ENCODE assay signal across 9 cellular contexts in genomic region chr9:114691046-114691955, GRCh38. TPM values are rescaled to one million over a fixed set of nuclear protein-coding genes. Genes with fewer than 3 reads are reported as not detected.
DNase-seq lines count a peak whose midpoint lies in the region; ATAC-seq, FAIRE-seq and TF ChIP-seq lines count a peak whose summit lies in the region.
"Had no signal": no experiment of that assay in that cellular context is flagged by ENCODE, and none has a peak within 500 bp of the region (broad histone marks: within the 10 kb centered on the region; RNA-seq: fewer than 3 reads in every experiment).

No MANE protein-coding gene starts in this region.

- no peaks in the 10 kb centered on the region for H3K36me3 ChIP-seq in GM06990 (ENCODE audit: control insufficient read depth, insufficient read depth, low read length)
- no peaks in the 10 kb centered on the region for H3K36me3 ChIP-seq in small intestine (ENCODE audit: control insufficient read depth in 2 of 2, insufficient read depth in 2 of 2, low read length in 2 of 2)
- no peaks in the 10 kb centered on the region for H3K36me3 ChIP-seq in right lobe of liver

- H3K27me3 ChIP-seq in GM06990 (replicated peaks; ENCODE audit: control insufficient read depth, insufficient read depth, low read length) (peaks cover 4% of the 10 kb centered on the region), small intestine (ENCODE audit: control insufficient read depth in 2 of 2, insufficient read depth in 2 of 2, low read length in 2 of 2) (no peaks in the 10 kb centered on the region), right lobe of liver (no peaks in the 10 kb centered on the region)

- intact Hi-C loops in right lobe of liver (cut with DNase I) = no loop called here

- H3K4me3 ChIP-seq in GM06990 (replicated peaks; ENCODE audit: low read depth, low read length) (no peak overlapping the region), astrocyte of the cerebellum (ENCODE audit: low read depth, low read length) (no peak overlapping the region), small intestine (ENCODE audit: low read depth in 1 of 2, low read length in 2 of 2) (no peak overlapping the region), right lobe of liver (no peak overlapping the region)

- FAIRE-seq in small intestine (lab: Jason Lieb, UNC) = no peak

- no peaks in the 10 kb centered on the region for H3K27me3 Mint-ChIP-seq in T-helper 17 cell

- WGBS in small intestine, 3 donors = 75 to 90% (median 76%) methylated on average over 11 of the region's 11 CpGs
- WGBS in right lobe of liver (ENCODE audit: insufficient coverage, low coverage, low lambda C conversion rate, missing lambda C conversion rate) = 74% methylated on average over 7 of the region's 11 CpGs

- peak overlapping the region; percentile 93 for H3K27ac Mint-ChIP-seq in T-helper 17 cell
- H3K27ac Mint-ChIP-seq: nephron had no signal

- TF ChIP-seq CTCF in GM06990 (IDR thresholded peaks at IDR 0.05; ENCODE audit: insufficient read depth, low read length, poor library complexity, severe bottlenecking) = no peak
- TF ChIP-seq CTCF in astrocyte of the cerebellum (IDR thresholded peaks at IDR 0.05; ENCODE audit: low read depth, low read length, missing control alignments) = no peak
- TF ChIP-seq CTCF in right lobe of liver (IDR thresholded peaks at IDR 0.05) = no peak

- H3K9me3 ChIP-seq in T-helper 17 cell (ENCODE audit: control insufficient read depth, low read length, poor library complexity, severe bottlenecking) = peaks cover 3% of the 10 kb centered on the region
- no peaks in the 10 kb centered on the region for H3K9me3 ChIP-seq in small intestine (ENCODE audit: control insufficient read depth, low read depth)
- no peaks in the 10 kb centered on the region for H3K9me3 ChIP-seq in right lobe of liver

- H3K4me1 Mint-ChIP-seq in T-helper 17 cell = peaks cover 32% of the 10 kb centered on the region

- H3K36me3 Mint-ChIP-seq in T-helper 17 cell (ENCODE audit: low read depth) = peaks cover 2% of the 10 kb centered on the region

- peak; percentile 62 for DNase-seq in GM06990 (ENCODE audit: extremely low read depth, insufficient read length)
- peak in 2 of 3 donors; percentile 29 to 40 for DNase-seq in T-helper 17 cell
- peak; percentile 67 for DNase-seq in astrocyte of the cerebellum (ENCODE audit: low read depth)
- peak; percentile 15 for DNase-seq in small intestine
- no peak for DNase-seq in NCI-H69 (lab: John Stamatoyannopoulos, UW)
- DNase-seq in SHP77 (lab: John Stamatoyannopoulos, UW) = no peak
- no peak for DNase-seq in right lobe of liver

- H3K4me1 ChIP-seq in small intestine (ENCODE audit: control insufficient read depth in 2 of 2, insufficient read depth in 1 of 2, low read depth in 1 of 2, low read length in 1 of 2) (no peaks in the 10 kb centered on the region), right lobe of liver (no peaks in the 10 kb centered on the region)

- ATAC-seq in HG02973 (IDR thresholded peaks at IDR 0.05; ENCODE audit: unreplicated experiment) (peak; percentile 45), T-helper 17 cell (peak; percentile 96), right lobe of liver (no peak)

- H3K4me3 Mint-ChIP-seq in T-helper 17 cell = peak overlapping the region; percentile 64
- H3K4me3 Mint-ChIP-seq: nephron had no signal

- TF ChIP-seq POLR2A in right lobe of liver (IDR thresholded peaks at IDR 0.05) = no peak

- H3K27ac ChIP-seq in small intestine (ENCODE audit: low read depth in 1 of 2, low read length in 1 of 2) (peak overlapping the region in 1 of 2 donors; percentile 38), right lobe of liver (no peak overlapping the region)

- in situ Hi-C loops in astrocyte of the cerebellum (cut with HindIII; ENCODE audit: low sequenced_read_pairs) = no loop called here

RNA-seq across cellular contexts. Expression of gene TEX48, which starts 9.3 kb away (rescaled TPM):
- total RNA-seq in T-helper 17 cell = not detected
- not detected for polyA plus RNA-seq in small intestine
- total RNA-seq in right lobe of liver = not detected

RNA-seq across cellular contexts. Expression of gene TEX53, which starts 33.7 kb away (rescaled TPM):
- total RNA-seq in T-helper 17 cell (not detected), right lobe of liver (not detected)
- not detected for polyA plus RNA-seq in small intestine

Comparison
In these comparisons a context has a peak if more than half of its experiments do, and no peak if none do; other contexts are left out.
1. DNase-seq: peak in GM06990 (single experiment), T-helper 17 cell (2 of 3), astrocyte of the cerebellum (single experiment) and small intestine (single experiment); none in NCI-H69 (single experiment), SHP77 (0 of 2) and right lobe of liver (0 of 3).
2. ATAC-seq: peak in HG02973 (single experiment) and T-helper 17 cell (single experiment); none in right lobe of liver (0 of 4).